In the genomic region with DNA sequence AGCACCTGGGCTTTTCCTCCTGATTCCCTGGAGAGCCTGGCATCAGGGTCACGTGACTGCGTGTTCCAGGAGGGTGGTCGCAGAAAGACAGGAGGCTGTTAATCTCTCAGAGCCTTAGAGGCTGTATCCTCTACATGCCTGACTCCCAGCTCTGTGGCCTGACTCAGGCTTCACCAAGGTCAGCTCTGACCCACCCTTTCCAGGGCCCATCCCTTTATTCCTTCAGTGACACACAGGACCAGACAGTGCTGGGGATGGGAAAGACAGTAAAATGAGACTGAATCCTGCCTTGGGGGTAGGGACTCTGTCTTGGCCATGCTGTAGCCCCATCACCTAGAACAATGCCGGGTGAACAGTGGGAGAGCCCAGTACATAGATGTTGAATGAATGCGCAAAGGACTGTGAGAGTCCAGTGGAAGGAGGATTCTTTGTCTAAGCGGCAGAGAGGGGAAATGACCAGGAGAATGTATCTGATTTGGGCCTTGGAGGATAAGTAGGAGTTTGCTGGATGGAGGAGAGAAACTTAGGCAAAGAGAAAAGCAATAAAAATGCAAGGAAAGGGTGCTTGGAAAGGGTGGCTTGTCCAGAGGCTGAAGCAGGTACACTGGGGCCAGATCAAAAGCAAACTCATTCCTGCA, we compare ENCODE assay signal across 25 cellular contexts. TPM values are rescaled to one million over a fixed set of nuclear protein-coding genes. Genes with fewer than 3 reads are reported as not detected.
DNase-seq lines count a peak whose midpoint lies in the region; ATAC-seq and TF ChIP-seq lines count a peak whose summit lies in the region.
"Had no signal": no experiment of that assay in that cellular context is flagged by ENCODE, and none has a peak within 500 bp of the region (broad histone marks: within the 10 kb centered on the region; RNA-seq: fewer than 3 reads in every experiment).

No MANE protein-coding gene starts in this region.

- intact Hi-C loops in IMR-90 (cut with micrococcal nuclease), result loop anchor here (10.0 kb wide), 1 partner anchor 132 kb away; no protein-coding TSS in a partner anchor

- no peak overlapping the region for H3K4me3 ChIP-seq in IMR-90 (ENCODE audit: insufficient read depth, low read depth, low read length)
- H3K4me3 ChIP-seq: ascending aorta, suprapubic skin had no signal

- TF ChIP-seq CTCF in IMR-90 (conservative IDR thresholded peaks at IDR 0.05; ENCODE audit: low read depth, low read length), result no peak
- TF ChIP-seq CTCF in chondrocyte (IDR thresholded peaks at IDR 0.05), result no peak
- TF ChIP-seq CTCF in nephron (IDR thresholded peaks at IDR 0.05; ENCODE audit: unreplicated experiment in 3 of 3), result no peak

- no peak overlapping the region for H2AK5ac ChIP-seq in IMR-90 (ENCODE audit: low read depth, low read length)

- POLR2A ChIA-PET in IMR-90 (lab: Charles Lee; ENCODE audit: unreplicated experiment), result no interaction called here

- no peaks in the 10 kb centered on the region for H3K79me1 ChIP-seq in IMR-90 (ENCODE audit: low read depth in 1 of 2, low read length in 2 of 2)

- CTCF ChIA-PET in IMR-90 (lab: Yijun Ruan, JAX), result no interaction called here

- H3K56ac ChIP-seq in IMR-90 (ENCODE audit: extremely low read depth, insufficient read depth, low read length), result no peak overlapping the region

- H4K91ac ChIP-seq in IMR-90 (ENCODE audit: insufficient read depth, low read depth, low read length), result no peak overlapping the region

- no peak overlapping the region for H3K23ac ChIP-seq in IMR-90 (ENCODE audit: low read depth, low read length)

- H3K36me3 ChIP-seq in IMR-90 (ENCODE audit: control insufficient read depth, insufficient read depth, low read length), result peaks cover 45% of the 10 kb centered on the region

- H2BK5ac ChIP-seq in IMR-90 (ENCODE audit: low read depth, low read length, poor library complexity, severe bottlenecking), result no peak overlapping the region

- 98% methylated on average over 6 of the region's 6 CpGs; no CpG with 5 or more reads in 1 of the 2 experiments for WGBS in IMR-90 (ENCODE audit: extremely low coverage in 2 of 2, insufficient read length in 1 of 2), 2 experiments

- TF ChIP-seq RAD21 in IMR-90 (IDR thresholded peaks at IDR 0.05; ENCODE audit: low read length), result no peak

- H3K36me3 Mint-ChIP-seq in chondrocyte (ENCODE audit: low read depth) (peaks cover 9% of the 10 kb centered on the region), nephron (ENCODE audit: low read depth) (peaks cover 38% of the 10 kb centered on the region)
- H3K36me3 Mint-ChIP-seq: natural killer cell had no signal

- no peaks in the 10 kb centered on the region; the same call in 1 of the 2 replicates for H3K4me1 ChIP-seq in IMR-90 (ENCODE audit: control insufficient read depth, insufficient read depth, low read length)

- peak; percentile 16 for DNase-seq in DMS53 (lab: John Stamatoyannopoulos, UW)
- no peak for DNase-seq in DMS53 treated with DMSO at 0.1 percent for 48 hours (lab: John Stamatoyannopoulos, UW; ENCODE audit: unreplicated experiment)
- no peak for DNase-seq in IMR-90
- DNase-seq in chondrocyte (ENCODE audit: low spot score), result no peak
- DNase-seq in mesenteric fat pad (ENCODE audit: low spot score), result no peak
- DNase-seq in NCI-H1048 (lab: John Stamatoyannopoulos, UW), result no peak
- no peak for DNase-seq in activated CD4-positive, alpha-beta T cell treated with anti-CD3 and anti-CD28 coated beads for 4 hours
- DNase-seq: activated CD4-positive, CD25-positive, alpha-beta regulatory T cell treated with anti-CD3 and anti-CD28 coated beads, Interleukin-2, amount 50 U/mL, for 72 hours; dermis blood vessel endothelial cell; hippocampal formation; natural killer cell; NCI-H1930; NCI-H748 treated with DMSO at 0.1 percent for 48 hours; retina; T-helper 1 cell had no signal

- H3K18ac ChIP-seq in IMR-90 (ENCODE audit: low read depth, low read length), result no peak overlapping the region

- H4K5ac ChIP-seq in IMR-90 (ENCODE audit: low read depth, low read length), result no peak overlapping the region

- H3K9me1 ChIP-seq in IMR-90 (ENCODE audit: insufficient read depth, low read length), result no peaks in the 10 kb centered on the region

- ATAC-seq in IMR-90 (ENCODE audit: low read depth), result no peak
- ATAC-seq: left lobe of liver, natural killer cell had no signal

- no peaks in the 10 kb centered on the region for H3K27me3 ChIP-seq in IMR-90 (ENCODE audit: control insufficient read depth, insufficient read depth, low read length)
- H3K27me3 ChIP-seq: ascending aorta, suprapubic skin had no signal

- no peak for TF ChIP-seq POLR2A in IMR-90 (IDR thresholded peaks at IDR 0.05; ENCODE audit: low read depth, low read length)

- no peak overlapping the region for H3K9ac ChIP-seq in IMR-90 (ENCODE audit: low read depth, low read length)

- no peak overlapping the region for H3K27ac ChIP-seq in IMR-90 (ENCODE audit: insufficient read depth, low read length)
- H3K27ac ChIP-seq: 22Rv1, ascending aorta, C4-2B, suprapubic skin had no signal

- H2BK20ac ChIP-seq in IMR-90 (ENCODE audit: low read depth, low read length), result no peak overlapping the region

- H3K4me1 Mint-ChIP-seq in chondrocyte (ENCODE audit: low read depth), result peaks cover under 1% of the 10 kb centered on the region
- peaks cover 11% of the 10 kb centered on the region for H3K4me1 Mint-ChIP-seq in nephron

- no TSS peak for BruUV-seq in IMR-90 (replicated peaks; lab: Mats Ljungman, UMichigan)

- H3K9me3 Mint-ChIP-seq in chondrocyte (ENCODE audit: low read depth) (no peaks in the 10 kb centered on the region), nephron (no peaks in the 10 kb centered on the region)
- H3K9me3 Mint-ChIP-seq: natural killer cell had no signal

- 0 out of 4 replicates have a peak overlapping the region, but pooled peaks of 1 of the 2 experiments have one; percentile 5 for H4K8ac ChIP-seq in IMR-90 (ENCODE audit: low read depth in 2 of 2, low read length in 2 of 2)

- no peak overlapping the region for H3K4ac ChIP-seq in IMR-90 (ENCODE audit: low read depth, low read length)

- in situ Hi-C loops in IMR-90 (cut with MboI; ENCODE audit: low sequenced_read_pairs), result loop anchor here (10.0 kb wide), 1 partner anchor 368 kb away; no protein-coding TSS in a partner anchor

- dilution Hi-C loops in IMR-90 (cut with HindIII; ENCODE audit: low sequenced_read_pairs, unreplicated experiment), result no loop called here

- no peak overlapping the region for H3K14ac ChIP-seq in IMR-90 (replicated peaks; ENCODE audit: low read depth, low read length)

- H3K27ac Mint-ChIP-seq in chondrocyte (ENCODE audit: unreplicated experiment), result peak overlapping the region; percentile 3
- peak overlapping the region in 2 of 3 experiments; percentile 1 to 60 for H3K27ac Mint-ChIP-seq in nephron

- no peak overlapping the region for H2AK9ac ChIP-seq in IMR-90 (replicated peaks; ENCODE audit: low read depth, low read length, poor library complexity)

- peak overlapping the region; percentile 17 for H2AFZ ChIP-seq in IMR-90 (replicated peaks; ENCODE audit: low read length, poor library complexity)

- H3K27me3 Mint-ChIP-seq in chondrocyte (ENCODE audit: low read depth), result no peaks in the 10 kb centered on the region
- no peaks in the 10 kb centered on the region for H3K27me3 Mint-ChIP-seq in nephron (ENCODE audit: low read depth)

- H4K20me1 ChIP-seq in IMR-90 (ENCODE audit: insufficient read depth, low read length), result no peaks in the 10 kb centered on the region

- no peak overlapping the region for H2BK120ac ChIP-seq in IMR-90 (ENCODE audit: low read depth, low read length)

- H2BK15ac ChIP-seq in IMR-90 (ENCODE audit: low read depth, low read length), result no peak overlapping the region

- no peak overlapping the region for H3K4me3 Mint-ChIP-seq in chondrocyte (ENCODE audit: unreplicated experiment)
- H3K4me3 Mint-ChIP-seq in nephron, result no peak overlapping the region
- H3K4me3 Mint-ChIP-seq: natural killer cell had no signal

- no peaks in the 10 kb centered on the region for H3K9me3 ChIP-seq in IMR-90 (ENCODE audit: control insufficient read depth, insufficient read depth, low read length)
- H3K9me3 ChIP-seq: ascending aorta, suprapubic skin had no signal

- no peak overlapping the region for H3K4me2 ChIP-seq in IMR-90 (ENCODE audit: low read depth, low read length)

TF ChIP-seq in IMR-90, 13 proteins besides CTCF, POLR2A, EP300 and RAD21 (continues in another document):
- TF ChIP-seq, protein P1, sequence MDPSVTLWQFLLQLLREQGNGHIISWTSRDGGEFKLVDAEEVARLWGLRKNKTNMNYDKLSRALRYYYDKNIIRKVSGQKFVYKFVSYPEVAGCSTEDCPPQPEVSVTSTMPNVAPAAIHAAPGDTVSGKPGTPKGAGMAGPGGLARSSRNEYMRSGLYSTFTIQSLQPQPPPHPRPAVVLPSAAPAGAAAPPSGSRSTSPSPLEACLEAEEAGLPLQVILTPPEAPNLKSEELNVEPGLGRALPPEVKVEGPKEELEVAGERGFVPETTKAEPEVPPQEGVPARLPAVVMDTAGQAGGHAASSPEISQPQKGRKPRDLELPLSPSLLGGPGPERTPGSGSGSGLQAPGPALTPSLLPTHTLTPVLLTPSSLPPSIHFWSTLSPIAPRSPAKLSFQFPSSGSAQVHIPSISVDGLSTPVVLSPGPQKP (IDR thresholded peaks at IDR 0.05; ENCODE audit: borderline replicate concordance, low read depth, low read length), result no peak
- TF ChIP-seq SMC3 (IDR thresholded peaks at IDR 0.05; ENCODE audit: low read depth, low read length) (no peak), MXI1 (IDR thresholded peaks at IDR 0.05; ENCODE audit: borderline replicate concordance, low read depth, low read length) (no peak), MAZ (IDR thresholded peaks at IDR 0.05; ENCODE audit: borderline replicate concordance, low read depth, low read length) (no peak), CHD1 (IDR thresholded peaks at IDR 0.05; ENCODE audit: low read depth, low read length) (no peak), BHLHE40 (IDR thresholded peaks at IDR 0.05; ENCODE audit: low read depth, low read length) (no peak)

RNA-seq across cellular contexts. Expression of a gene that starts 33.0 kb away (rescaled TPM):
- total RNA-seq in IMR-90 (2012; rRNA removed) (16.9 and 20.3 TPM in 2 replicates), chondrocyte (61.8 to 69.1 TPM (median 67.0 TPM) in 3 replicates), mesenteric fat pad (288 TPM)
- 33.8 and 46.3 TPM in 2 replicates for polyA plus RNA-seq in IMR-90 (2012; rRNA removed)
- 35.7 and 36.6 TPM in 2 replicates for polyA plus RNA-seq in IMR-90 (2012; cell fraction: cytosol; rRNA removed)
- 14.3 and 16.2 TPM in 2 replicates for polyA plus RNA-seq in IMR-90 (2012; cell fraction: nucleus; rRNA removed; ENCODE audit: low replicate concordance)

RNA-seq across cellular contexts. Expression of a gene that starts 39.3 kb away (rescaled TPM):
- 4.7 and 5.6 TPM in 2 replicates for total RNA-seq in IMR-90 (2012; rRNA removed)
- 23.3 and 23.4 TPM in 2 replicates for polyA plus RNA-seq in IMR-90 (2012; rRNA removed)
- polyA plus RNA-seq in IMR-90 (2012; cell fraction: cytosol; rRNA removed), result 6.1 and 8.6 TPM in 2 replicates
- polyA plus RNA-seq in IMR-90 (2012; cell fraction: nucleus; rRNA removed; ENCODE audit: low replicate concordance), result 206 and 213 TPM in 2 replicates
- total RNA-seq in chondrocyte, result 48.4 to 52.5 TPM (median 50.3 TPM) in 3 replicates
- 79.7 TPM for total RNA-seq in mesenteric fat pad

RNA-seq across cellular contexts. Expression of a gene that starts 46.0 kb away (rescaled TPM):
- total RNA-seq in IMR-90 (2012; rRNA removed), result not detected in 2 replicates
- not detected in 2 replicates for polyA plus RNA-seq in IMR-90 (2012; rRNA removed)
- polyA plus RNA-seq in IMR-90 (2012; cell fraction: cytosol; rRNA removed), result not detected in 2 replicates
- 0.07 TPM in 1 of 2 replicates, not detected in the other for polyA plus RNA-seq in IMR-90 (2012; cell fraction: nucleus; rRNA removed; ENCODE audit: low replicate concordance)
- 0.56 to 2.2 TPM (median 0.99 TPM) in 3 replicates for total RNA-seq in chondrocyte
- not detected for total RNA-seq in mesenteric fat pad
- total RNA-seq: ascending aorta, dermis blood vessel endothelial cell, fibroblast of lung, G401, HT1080, MCF 10A, natural killer cell, suprapubic skin had no signal
- polyA plus RNA-seq: fibroblast of lung had no signal
